8 cellular contexts compared by ENCODE assay signal in genomic region chr6:79631800-79632172, GRCh38. TPM values are rescaled to one million over a fixed set of nuclear protein-coding genes. Genes with fewer than 3 reads are reported as not detected.
DNase-seq lines count a peak whose midpoint lies in the region; ATAC-seq, FAIRE-seq and TF ChIP-seq lines count a peak whose summit lies in the region.

No MANE protein-coding gene starts in this region.

- peak overlapping the region; percentile 73 to 85 (median 80) for H3K4me3 ChIP-seq in right lobe of liver

- no peak for TF ChIP-seq POLR2A in right lobe of liver (IDR thresholded peaks at IDR 0.05)

- no peak for ATAC-seq in activated T-cell treated with anti-CD3 and anti-CD28 coated beads, Interleukin-2, amount 50 U/mL, for 4 hours
- ATAC-seq in right lobe of liver (peak; percentile 2 to 25 (median 8)), GM19467 (IDR thresholded peaks at IDR 0.05; ENCODE audit: unreplicated experiment) (no peak)

- no peaks in the 10 kb centered on the region for H3K36me3 Mint-ChIP-seq in activated T-cell treated with anti-CD3 and anti-CD28 coated beads, Interleukin-2, amount 50 U/mL, for 4 hours (ENCODE audit: insufficient read depth)
- H3K36me3 Mint-ChIP-seq in brain (no peaks in the 10 kb centered on the region), type B pancreatic cell (peaks cover 10% of the 10 kb centered on the region)

- H3K27ac ChIP-seq in right lobe of liver = peak overlapping the region; percentile 83 to 89 (median 88)

- H3K9me3 ChIP-seq in right lobe of liver = no peaks in the 10 kb centered on the region

- FAIRE-seq in D721Med (lab: Jason Lieb, UNC) = no peak

- H3K27ac Mint-ChIP-seq in brain (peak overlapping the region; percentile 76 to 91 (median 88)), type B pancreatic cell (peak overlapping the region; percentile 94)

- no peak for TF ChIP-seq CTCF in brain (conservative IDR thresholded peaks at IDR 0.05)
- TF ChIP-seq CTCF in right lobe of liver (IDR thresholded peaks at IDR 0.05) = no peak
- TF ChIP-seq CTCF in type B pancreatic cell (conservative IDR thresholded peaks at IDR 0.05) = no peak
- no peak for TF ChIP-seq CTCF in D721Med (IDR thresholded peaks at IDR 0.05; ENCODE audit: insufficient read depth, missing control alignments)

- H3K27me3 ChIP-seq in right lobe of liver = no peaks in the 10 kb centered on the region

- 4% methylated on average over 7 of the region's 7 CpGs for WGBS in right lobe of liver (ENCODE audit: insufficient coverage, low coverage, low lambda C conversion rate, missing lambda C conversion rate)

- peaks cover 8% of the 10 kb centered on the region for H3K4me1 Mint-ChIP-seq in activated T-cell treated with anti-CD3 and anti-CD28 coated beads, Interleukin-2, amount 50 U/mL, for 4 hours (ENCODE audit: low read depth)
- H3K4me1 Mint-ChIP-seq in brain = peaks cover 53% of the 10 kb centered on the region
- peaks cover 37% of the 10 kb centered on the region for H3K4me1 Mint-ChIP-seq in type B pancreatic cell (ENCODE audit: unreplicated experiment)

- no peaks in the 10 kb centered on the region for H3K36me3 ChIP-seq in right lobe of liver

- peaks cover 0 to 27% (median 11%) of the 10 kb centered on the region in 4 donors for H3K4me1 ChIP-seq in right lobe of liver

- H3K27me3 Mint-ChIP-seq in activated T-cell treated with anti-CD3 and anti-CD28 coated beads, Interleukin-2, amount 50 U/mL, for 4 hours (ENCODE audit: low read depth) = peaks cover 50% of the 10 kb centered on the region
- H3K27me3 Mint-ChIP-seq in brain (peaks cover 27% of the 10 kb centered on the region), type B pancreatic cell (no peaks in the 10 kb centered on the region)

- DNase-seq in activated T-cell treated with anti-CD3 and anti-CD28 coated beads, Interleukin-2, amount 50 U/mL, for 4 hours = no peak
- no peak for DNase-seq in activated T-cell treated with anti-CD3 and anti-CD28 coated beads, Interleukin-2, amount 50 U/mL, for 48 hours
- DNase-seq in right lobe of liver (no peak), type B pancreatic cell (ENCODE audit: extremely low spot score, unreplicated experiment) (no peak), D721Med (ENCODE audit: insufficient read length, low spot score) (no peak), occipital lobe (lab: John Stamatoyannopoulos, UW) (no peak)

- intact Hi-C loops in right lobe of liver (cut with DNase I) = no loop called here

- H3K4me3 Mint-ChIP-seq in activated T-cell treated with anti-CD3 and anti-CD28 coated beads, Interleukin-2, amount 50 U/mL, for 4 hours = peak overlapping the region; percentile 78
- peak overlapping the region; percentile 91 to 99 (median 94) for H3K4me3 Mint-ChIP-seq in brain
- H3K4me3 Mint-ChIP-seq in type B pancreatic cell = peak overlapping the region; percentile 95

- H3K9me3 Mint-ChIP-seq in activated T-cell treated with anti-CD3 and anti-CD28 coated beads, Interleukin-2, amount 50 U/mL, for 4 hours = no peaks in the 10 kb centered on the region
- no peaks in the 10 kb centered on the region for H3K9me3 Mint-ChIP-seq in brain
- H3K9me3 Mint-ChIP-seq in type B pancreatic cell = no peaks in the 10 kb centered on the region

RNA-seq across cellular contexts. Expression of gene SH3BGRL2, which starts 0.7 kb away (rescaled TPM):
- under 1 TPM; 0.14 to 0.92 (median 0.51) TPM for total RNA-seq in activated T-cell treated with anti-CD3 and anti-CD28 coated beads, Interleukin-2, amount 50 U/mL, for 4 hours
- 34.4 TPM for polyA plus RNA-seq in brain (ENCODE audit: insufficient read depth, low read depth, low replicate concordance)
- total RNA-seq in right lobe of liver (10 to 100 TPM; 15.0 to 66.0 (median 39.5) TPM), type B pancreatic cell (ENCODE audit: low replicate concordance) (40.0 and 75.3 TPM in 2 replicates), occipital lobe (21.2 TPM)

Comparison
In these comparisons a context has a peak if more than half of its experiments do, and no peak if none do; other contexts are left out.
1. ATAC-seq: peak in right lobe of liver (4 of 4); none in activated T-cell treated with anti-CD3 and anti-CD28 coated beads, Interleukin-2, amount 50 U/mL, for 4 hours (0 of 2) and GM19467 (single experiment).
2. RNA of gene SH3BGRL2, which starts 0.7 kb away (total RNA-seq): 15.0 to 66.0 TPM in right lobe of liver, 40.0 to 75.3 TPM in type B pancreatic cell and 21.2 TPM in occipital lobe (single experiment); 0.14 to 0.92 TPM in activated T-cell treated with anti-CD3 and anti-CD28 coated beads, Interleukin-2, amount 50 U/mL, for 4 hours; every median in the first group is over 4 times any median in the second.
3. Peak in every context shown above with its lines, with median percentiles within 50 percentile points of each other: H3K4me3 Mint-ChIP-seq.